2 cellular contexts compared by ENCODE assay signal in the genomic region with DNA sequence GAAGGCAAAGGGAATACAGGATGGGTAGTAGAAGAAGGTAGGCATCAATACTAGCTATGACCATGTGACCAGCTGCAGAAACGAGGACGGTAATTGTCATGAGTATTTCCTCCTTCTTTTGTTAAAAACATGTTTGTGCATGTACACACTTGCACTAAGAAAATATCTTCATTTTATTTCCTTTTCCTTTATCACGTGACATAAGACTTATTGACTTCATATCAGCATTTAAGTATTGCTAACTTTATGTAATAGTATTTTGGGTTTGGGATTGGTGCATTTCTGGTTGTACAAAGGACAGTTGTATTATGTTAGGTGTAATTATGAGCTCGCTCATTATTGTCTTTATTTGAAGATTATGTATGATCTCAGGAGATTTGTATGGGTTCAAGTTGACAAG.
TF ChIP-seq lines count a peak whose summit lies in the region.

No MANE protein-coding gene starts in this region.

TF ChIP-seq in K562, 482 proteins besides CTCF, POLR2A, EP300 and RAD21:
- TF ChIP-seq, protein P1, sequence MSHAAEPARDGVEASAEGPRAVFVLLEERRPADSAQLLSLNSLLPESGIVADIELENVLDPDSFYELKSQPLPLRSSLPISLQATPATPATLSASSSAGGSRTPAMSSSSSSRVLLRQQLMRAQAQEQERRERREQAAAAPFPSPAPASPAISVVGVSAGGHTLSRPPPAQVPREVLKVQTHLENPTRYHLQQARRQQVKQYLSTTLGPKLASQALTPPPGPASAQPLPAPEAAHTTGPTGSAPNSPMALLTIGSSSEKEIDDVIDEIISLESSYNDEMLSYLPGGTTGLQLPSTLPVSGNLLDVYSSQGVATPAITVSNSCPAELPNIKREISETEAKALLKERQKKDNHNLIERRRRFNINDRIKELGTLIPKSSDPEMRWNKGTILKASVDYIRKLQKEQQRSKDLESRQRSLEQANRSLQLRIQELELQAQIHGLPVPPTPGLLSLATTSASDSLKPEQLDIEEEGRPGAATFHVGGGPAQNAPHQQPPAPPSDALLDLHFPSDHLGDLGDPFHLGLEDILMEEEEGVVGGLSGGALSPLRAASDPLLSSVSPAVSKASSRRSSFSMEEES (CRISPR knock-in tag; IDR thresholded peaks at IDR 0.05) = peak; percentile 60

TF ChIP-seq in HepG2, 621 proteins besides CTCF, POLR2A, EP300 and RAD21:
- peak; percentile 80 for TF ChIP-seq RAD51 (IDR thresholded peaks at IDR 0.05; ENCODE audit: borderline replicate concordance)
